Comparison of ENCODE assay signal across 11 cellular contexts in the genomic region with DNA sequence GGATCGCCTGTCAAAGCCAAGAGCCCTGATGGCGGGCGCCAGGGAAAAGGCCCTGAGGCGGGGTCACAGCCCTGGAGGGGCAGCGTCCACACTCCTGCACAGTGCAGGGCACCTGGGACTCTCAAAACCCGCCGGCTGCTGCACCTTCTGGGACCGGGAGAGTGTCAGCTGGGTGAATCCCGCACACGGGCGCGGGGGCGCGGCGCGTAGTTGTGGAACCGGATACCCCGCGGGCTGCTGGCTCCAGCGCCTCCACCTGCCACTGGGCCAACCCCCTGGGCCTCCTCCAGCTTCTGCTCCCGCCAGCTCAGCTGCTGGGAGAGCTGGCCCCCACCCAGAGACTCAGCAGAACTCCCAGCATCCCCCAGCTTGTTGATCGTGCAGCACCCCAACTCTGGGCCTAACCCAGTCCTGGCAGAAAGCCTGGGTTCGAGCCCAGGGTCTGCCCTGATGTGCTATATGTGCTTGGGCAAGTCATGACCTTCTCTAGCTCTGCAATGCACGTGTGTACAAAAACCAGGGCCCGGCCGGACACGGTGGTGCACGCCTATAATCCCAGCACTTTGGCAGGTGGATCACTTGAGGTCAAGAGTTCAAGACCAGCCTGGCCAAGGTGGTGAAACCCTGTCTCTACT. TPM values are rescaled to one million over a fixed set of nuclear protein-coding genes. Genes with fewer than 3 reads are reported as not detected.
DNase-seq lines count a peak whose midpoint lies in the region; ATAC-seq and TF ChIP-seq lines count a peak whose summit lies in the region.
"Had no signal": no experiment of that assay in that cellular context is flagged by ENCODE, and none has a peak within 500 bp of the region (broad histone marks: within the 10 kb centered on the region; RNA-seq: fewer than 3 reads in every experiment).

No MANE protein-coding gene starts in this region.

- H3K4me1 ChIP-seq in lower lobe of right lung (no peaks in the 10 kb centered on the region), gastrocnemius medialis (no peaks in the 10 kb centered on the region)

- no peak overlapping the region for H3K27ac ChIP-seq in lower lobe of right lung
- H3K27ac ChIP-seq in gastrocnemius medialis: no peak overlapping the region
- H3K27ac ChIP-seq: BLaER1 treated with 17β-estradiol and CSF1 and Interleukin-3, amounts not matched to agents 10 nM and 100 nM had no signal

- H3K9me3 ChIP-seq in lower lobe of right lung (no peaks in the 10 kb centered on the region), gastrocnemius medialis (no peaks in the 10 kb centered on the region)
- H3K9me3 ChIP-seq: BLaER1 treated with 17β-estradiol and CSF1 and Interleukin-3, amounts not matched to agents 10 nM and 100 nM had no signal

- intact Hi-C loops in lower lobe of right lung (cut with DNase I) (no loop called here), gastrocnemius medialis (cut with DNase I; ENCODE audit: low total_unique reads) (no loop called here)

- H3K4me3 ChIP-seq in lower lobe of right lung (no peak overlapping the region), gastrocnemius medialis (peak overlapping the region in 2 of 4 donors; percentile 10 to 25)
- H3K4me3 ChIP-seq: BLaER1 treated with 17β-estradiol and CSF1 and Interleukin-3, amounts not matched to agents 10 nM and 100 nM had no signal

- TF ChIP-seq CTCF in lower lobe of right lung (IDR thresholded peaks at IDR 0.05): no peak
- no peak for TF ChIP-seq CTCF in gastrocnemius medialis (IDR thresholded peaks at IDR 0.05 in 4 of 5, conservative IDR thresholded peaks at IDR 0.05 in 1 of 5)

- H3K27me3 ChIP-seq in lower lobe of right lung (ENCODE audit: low read depth) (no peaks in the 10 kb centered on the region), gastrocnemius medialis (no peaks in the 10 kb centered on the region)
- H3K27me3 ChIP-seq: BLaER1 treated with 17β-estradiol and CSF1 and Interleukin-3, amounts not matched to agents 10 nM and 100 nM had no signal

- ATAC-seq in lower lobe of right lung (peak; percentile 31 to 34), gastrocnemius medialis (peak; percentile 37 to 75), GM18861 (IDR thresholded peaks at IDR 0.05; ENCODE audit: unreplicated experiment) (no peak)

- in situ Hi-C loops in gastrocnemius medialis (cut with MboI; ENCODE audit: low sequenced_read_pairs in 4 of 4): no loop called here

- no peak for TF ChIP-seq POLR2A in gastrocnemius medialis (IDR thresholded peaks at IDR 0.05)

- H3K36me3 ChIP-seq in lower lobe of right lung: peaks cover 75% of the 10 kb centered on the region
- peaks cover 0 to 25% of the 10 kb centered on the region in 2 donors for H3K36me3 ChIP-seq in gastrocnemius medialis

- peak; percentile 58 for DNase-seq in activated effector memory CD4-positive, alpha-beta T cell treated with anti-CD3 and anti-CD28 coated beads, Interleukin-2, amount 50 U/mL, for 16 hours
- no peak for DNase-seq in activated effector memory CD4-positive, alpha-beta T cell treated with Interleukin-2 at 50 U/mL for 16 hours
- DNase-seq in lower lobe of right lung: no peak
- peak; percentile 10 to 66 for DNase-seq in gastrocnemius medialis
- no peak for DNase-seq in NCI-H2196 treated with DMSO at 0.1 percent for 48 hours (lab: John Stamatoyannopoulos, UW; ENCODE audit: unreplicated experiment)
- no peak for DNase-seq in NCI-H2227 treated with DMSO at 0.1 percent for 48 hours (lab: John Stamatoyannopoulos, UW)
- DNase-seq: CD4-positive, CD25-positive, alpha-beta regulatory T cell; GF-D8; IMR-90 had no signal

RNA-seq across cellular contexts. Expression of gene NECAP2, which starts 33.8 kb away (rescaled TPM):
- total RNA-seq in lower lobe of right lung (97.7 TPM), gastrocnemius medialis (10 to 100 TPM in 2 of 4 donors, 1 to 10 TPM in 2; 8.9 to 12.6 (median 10.4) TPM)

RNA-seq across cellular contexts. Expression of gene SPATA21, which starts 37.1 kb away (rescaled TPM):
- not detected for total RNA-seq in lower lobe of right lung
- not detected for total RNA-seq in gastrocnemius medialis
- total RNA-seq: CD4-positive, CD25-positive, alpha-beta regulatory T cell; IMR-90 had no signal

RNA-seq across cellular contexts. Expression of gene RNU1-1, which starts 39.8 kb away (rescaled TPM):
- 6,803 TPM for total RNA-seq in lower lobe of right lung
- total RNA-seq in gastrocnemius medialis: under 1 TPM in 1 of 4 donors, not detected in 3; under 0.01 TPM

Comparison
In these comparisons a context has a peak if more than half of its experiments do, and no peak if none do; other contexts are left out.
1. DNase-seq: peak in activated effector memory CD4-positive, alpha-beta T cell treated with anti-CD3 and anti-CD28 coated beads, Interleukin-2, amount 50 U/mL, for 16 hours (single experiment) and gastrocnemius medialis (2 of 2); none in activated effector memory CD4-positive, alpha-beta T cell treated with Interleukin-2 at 50 U/mL for 16 hours (single experiment), lower lobe of right lung (single experiment), NCI-H2196 treated with DMSO at 0.1 percent for 48 hours (single experiment) and NCI-H2227 treated with DMSO at 0.1 percent for 48 hours (single experiment).
2. RNA of gene RNU1-1, which starts 39.8 kb away (total RNA-seq): 6,803 TPM in lower lobe of right lung (single experiment); under 0.01 TPM in gastrocnemius medialis; every median in the first group is over 1,000 times any median in the second.